37 cellular contexts compared by ENCODE assay signal in the genomic region with DNA sequence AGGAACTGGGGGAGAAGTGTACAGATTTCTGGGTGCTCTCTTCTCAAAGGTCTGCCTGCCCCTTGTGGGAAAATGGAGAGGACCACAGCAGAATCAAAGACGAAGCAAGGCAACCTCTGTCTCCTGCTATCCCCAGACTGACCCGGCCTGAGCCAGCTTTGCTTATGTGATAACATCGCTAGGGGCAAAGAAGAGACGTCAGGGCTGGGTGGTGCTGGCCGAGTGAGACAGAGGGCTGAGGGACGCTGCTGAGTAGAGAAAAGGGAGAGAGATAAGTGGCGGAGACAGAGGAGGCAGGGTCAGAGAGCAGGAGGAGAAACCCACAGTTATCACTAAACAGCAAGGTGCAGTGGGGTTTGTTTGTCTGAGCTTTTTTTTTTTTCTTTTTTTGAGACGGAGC. TPM values are rescaled to one million over a fixed set of nuclear protein-coding genes. Genes with fewer than 3 reads are reported as not detected.
"Had no signal": no experiment of that assay in that cellular context is flagged by ENCODE, and none has a peak within 500 bp of the region (broad histone marks: within the 10 kb centered on the region; RNA-seq: fewer than 3 reads in every experiment).

No MANE protein-coding gene starts in this region.

- H3K36me3 ChIP-seq: brain microvascular endothelial cell had no signal

- H3K4me2 ChIP-seq: KMS-11, PC-9 had no signal

- H3K27ac ChIP-seq: brain microvascular endothelial cell, KMS-11, PC-9, VCaP had no signal

- DNase-seq: activated B cell treated with CpG ODN at 0.5 μM for 24 hours; activated CD4-positive, alpha-beta memory T cell treated with anti-CD3 and anti-CD28 coated beads for 36 hours; activated CD4-positive, alpha-beta T cell treated with anti-CD3 and anti-CD28 coated beads for 4 hours; activated CD4-positive, alpha-beta T cell treated with anti-CD3 and anti-CD28 coated beads, Interleukin-2, amount 50 U/mL, for 1 hour; activated CD4-positive, CD25-positive, alpha-beta regulatory T cell treated with anti-CD3 and anti-CD28 coated beads, Interleukin-2, amount 50 U/mL, for 72 hours; activated CD8-positive, alpha-beta memory T cell treated with anti-CD3 and anti-CD28 coated beads, Interleukin-2, amount 50 U/mL, for 4 hours; activated effector memory CD4-positive, alpha-beta T cell treated with anti-CD3 and anti-CD28 coated beads, Interleukin-2, amount 50 U/mL, for 16 hours; activated naive CD4-positive, alpha-beta T cell; activated naive CD4-positive, alpha-beta T cell treated with anti-CD3 and anti-CD28 coated beads, Interleukin-2, amount 50 U/mL, for 16 hours; activated naive CD8-positive, alpha-beta T cell treated with anti-CD3 and anti-CD28 coated beads for 36 hours; activated T-cell treated with anti-CD3 and anti-CD28 coated beads, Interleukin-2, amount 50 U/mL, for 1 hour; activated T-cell treated with anti-CD3 and anti-CD28 coated beads, Interleukin-2, amount 50 U/mL, for 72 hours; amniotic stem cell; aorta; brain microvascular endothelial cell; central memory CD4-positive, alpha-beta T cell; MM.1S; NCI-H1092 treated with DMSO at 0.1 percent for 48 hours; NCI-H1417; NCI-H146; NCI-H187; NCI-H2029 treated with DMSO at 0.1 percent for 48 hours; NCI-H2171 treated with DMSO at 0.1 percent for 48 hours; NCI-H2227 treated with DMSO at 0.1 percent for 48 hours; NCI-H446 treated with DMSO at 0.1 percent for 48 hours; NCI-H524; PC-9; Right ventricle myocardium superior; SW 1271; T-helper 1 cell; T-helper 2 cell; T-helper 9 cell had no signal

- ATAC-seq: activated T-cell treated with anti-CD3 and anti-CD28 coated beads, Interleukin-2, amount 50 U/mL, for 72 hours; activated T-helper 17 cell treated with anti-CD3 and anti-CD28 coated beads, Interleukin-2, amount 50 U/mL, for 72 hours had no signal

- H3K4me3 ChIP-seq: PC-9 had no signal

- H2AFZ ChIP-seq: PC-9 had no signal

- H3K9ac ChIP-seq: KMS-11 had no signal

- H3K27me3 ChIP-seq: brain microvascular endothelial cell had no signal

RNA-seq across cellular contexts. Expression of gene MUC16, which starts 4.6 kb away (rescaled TPM):
- total RNA-seq: activated CD4-positive, alpha-beta memory T cell treated with anti-CD3 and anti-CD28 coated beads for 36 hours; activated naive CD8-positive, alpha-beta T cell treated with anti-CD3 and anti-CD28 coated beads for 36 hours; cerebellum; LHCN-M2; Right ventricle myocardium superior had no signal
- polyA plus RNA-seq: aorta had no signal
